In genomic region chr21:33403786-33404571, GRCh38 we compare ENCODE assay signal across 8 cellular contexts.
DNase-seq lines count a peak whose midpoint lies in the region; ATAC-seq and TF ChIP-seq lines count a peak whose summit lies in the region.

No MANE protein-coding gene starts in this region.

- ATAC-seq in GM19023 (IDR thresholded peaks at IDR 0.05; ENCODE audit: unreplicated experiment), result peak; percentile 22
- no peak for ATAC-seq in GM18861 (IDR thresholded peaks at IDR 0.05; ENCODE audit: unreplicated experiment)

- TF ChIP-seq CTCF in AG10803 (conservative IDR thresholded peaks at IDR 0.05; ENCODE audit: low read length), result no peak
- TF ChIP-seq CTCF in coronary artery (IDR thresholded peaks at IDR 0.05), result no peak

- H3K4me3 ChIP-seq in AG10803 (ENCODE audit: low read length) (peak overlapping the region; percentile 84), coronary artery (peak overlapping the region; percentile 92)

- DNase-seq in AG10803 (ENCODE audit: low read depth) (peak; percentile 64), Kasumi-1 (lab: John Stamatoyannopoulos, UW) (peak; percentile 33 to 36), UCSD-AML1 (lab: John Stamatoyannopoulos, UW; ENCODE audit: unreplicated experiment) (peak; percentile 50), coronary artery (ENCODE audit: low spot score) (peak; percentile 85), left kidney (ENCODE audit: low read depth, low spot score) (peak; percentile 85)
- DNase-seq in stimulated activated CD4-positive, alpha-beta T cell treated with anti-CD3 and anti-CD28 coated beads, Interleukin-2, amount 100 ng/mL, for 4 hours (ENCODE audit: low read depth), result peak; percentile 19

- peak overlapping the region; percentile 98 to 99 for H3K27ac ChIP-seq in coronary artery

Comparison
In these comparisons a context has a peak if more than half of its experiments do, and no peak if none do; other contexts are left out.
1. DNase-seq: peak in every context shown above with its lines; median percentile 85 in coronary artery; 85 in left kidney; 64 in AG10803; 50 in UCSD-AML1; 34 in Kasumi-1; 19 in stimulated activated CD4-positive, alpha-beta T cell treated with anti-CD3 and anti-CD28 coated beads, Interleukin-2, amount 100 ng/mL, for 4 hours.